8 cellular contexts compared by ENCODE assay signal in the genomic region with DNA sequence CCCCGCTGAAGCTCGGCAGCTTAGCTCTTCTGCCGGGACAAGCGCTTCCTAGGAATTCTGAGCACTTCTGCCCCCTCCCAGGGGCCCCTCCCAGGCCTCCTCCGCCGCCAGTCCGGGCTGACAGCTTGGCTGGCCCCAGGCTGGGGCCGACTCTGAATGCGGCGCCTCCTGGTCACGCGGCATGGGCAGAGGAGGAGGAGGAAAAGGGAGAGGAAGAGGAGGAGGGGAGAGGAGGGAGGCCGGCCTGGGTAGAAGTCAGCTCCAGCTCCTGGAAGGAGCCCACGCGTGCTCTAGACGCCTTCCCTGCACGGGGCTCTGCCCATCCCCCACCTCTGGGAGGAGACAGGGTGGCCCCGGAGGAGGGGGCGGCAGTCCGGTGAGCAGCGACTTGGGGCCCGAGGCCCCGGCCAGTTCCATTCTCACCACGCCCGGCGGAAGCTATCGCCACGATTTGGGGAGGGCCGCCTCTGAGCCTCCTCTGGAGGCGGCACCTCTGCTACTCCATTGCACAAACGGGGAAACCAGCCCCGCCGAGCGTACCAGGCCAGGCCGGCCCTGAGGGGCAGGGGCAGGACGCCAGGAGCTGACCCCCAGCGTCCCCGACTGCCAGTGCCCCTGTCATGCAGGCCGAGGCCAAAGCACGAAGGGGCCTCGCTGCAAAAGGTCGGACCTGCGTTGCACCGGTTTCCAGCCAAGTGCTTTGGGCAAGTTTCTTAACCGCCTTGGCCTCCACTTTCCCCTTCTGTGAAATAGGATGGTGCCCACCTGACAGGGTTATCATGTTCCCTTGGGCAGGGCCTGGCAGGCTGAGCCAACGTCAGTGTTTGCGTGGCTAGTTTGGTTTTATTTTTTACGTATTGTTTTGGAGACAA. TPM values are rescaled to one million over a fixed set of nuclear protein-coding genes. Genes with fewer than 3 reads are reported as not detected.
A peak's percentile ranks its signal among the peaks of the same experiment; 100 is the strongest.
DNase-seq lines count a peak whose midpoint lies in the region; ATAC-seq and TF ChIP-seq lines count a peak whose summit lies in the region.

No MANE protein-coding gene starts in this region.

- DNase-seq in T-helper 2 cell treated with Interferon-gamma antibody and Interleukin-4, amounts not matched to agents 5 μg/mL and 100 μg/mL, for 36 hours (ENCODE audit: low spot score) = no peak
- DNase-seq in T-helper 2 cell (no peak), left ventricle myocardium superior (peak; percentile 61), sigmoid colon (peak; percentile 67), NCI-H2029 treated with DMSO at 0.1 percent for 48 hours (lab: John Stamatoyannopoulos, UW) (no peak), NCI-H1930 (lab: John Stamatoyannopoulos, UW) (no peak)
- DNase-seq in activated T-cell treated with anti-CD3 and anti-CD28 coated beads, Interleukin-2, amount 50 U/mL, for 4 hours = no peak

- intact Hi-C loops in left ventricle myocardium superior (cut with micrococcal nuclease) (no loop called here), sigmoid colon (cut with DNase I) (loop anchor here (2.0 to 10.0 kb wide), 2 partner anchors 99 to 239 kb away; partner anchors contain the start of genes POP4 and URI1)

- no peak for TF ChIP-seq EP300 in sigmoid colon (IDR thresholded peaks at IDR 0.05)

- H3K9me3 Mint-ChIP-seq in T-helper 2 cell treated with Interferon-gamma antibody and Interleukin-4, amounts not matched to agents 5 μg/mL and 100 μg/mL, for 36 hours = no peaks in the 10 kb centered on the region
- no peaks in the 10 kb centered on the region for H3K9me3 Mint-ChIP-seq in activated T-cell treated with anti-CD3 and anti-CD28 coated beads, Interleukin-2, amount 50 U/mL, for 4 hours

- H3K36me3 Mint-ChIP-seq in T-helper 2 cell treated with Interferon-gamma antibody and Interleukin-4, amounts not matched to agents 5 μg/mL and 100 μg/mL, for 36 hours (ENCODE audit: low read depth) = no peaks in the 10 kb centered on the region
- no peaks in the 10 kb centered on the region for H3K36me3 Mint-ChIP-seq in activated T-cell treated with anti-CD3 and anti-CD28 coated beads, Interleukin-2, amount 50 U/mL, for 4 hours (ENCODE audit: insufficient read depth)

- H3K4me3 Mint-ChIP-seq in T-helper 2 cell treated with Interferon-gamma antibody and Interleukin-4, amounts not matched to agents 5 μg/mL and 100 μg/mL, for 36 hours = peak overlapping the region; percentile 76
- H3K4me3 Mint-ChIP-seq in activated T-cell treated with anti-CD3 and anti-CD28 coated beads, Interleukin-2, amount 50 U/mL, for 4 hours = peak overlapping the region; percentile 77

- no peaks in the 10 kb centered on the region for H3K9me3 ChIP-seq in sigmoid colon

- no peak for ATAC-seq in activated T-cell treated with anti-CD3 and anti-CD28 coated beads, Interleukin-2, amount 50 U/mL, for 4 hours
- ATAC-seq in left ventricle myocardium superior = no peak
- no peak for ATAC-seq in GM19035 (IDR thresholded peaks at IDR 0.05; ENCODE audit: unreplicated experiment)

- H3K27me3 ChIP-seq in sigmoid colon = no peaks in the 10 kb centered on the region

- TF ChIP-seq POLR2A in sigmoid colon (IDR thresholded peaks at IDR 0.05) = no peak

- peak overlapping the region; percentile 20 to 93 (median 90) for H3K27ac ChIP-seq in sigmoid colon

- 4 to 8% methylated on average over 48 of the region's 48 CpGs for WGBS in sigmoid colon, 2 donors

- no peaks in the 10 kb centered on the region for H3K36me3 ChIP-seq in sigmoid colon

- no peak overlapping the region for H3K27ac Mint-ChIP-seq in T-helper 2 cell treated with Interferon-gamma antibody and Interleukin-4, amounts not matched to agents 5 μg/mL and 100 μg/mL, for 36 hours

- H3K4me1 ChIP-seq in sigmoid colon = peaks cover 0 to 25% (median 23%) of the 10 kb centered on the region in 4 donors

- peaks cover 2% of the 10 kb centered on the region for H3K27me3 Mint-ChIP-seq in T-helper 2 cell treated with Interferon-gamma antibody and Interleukin-4, amounts not matched to agents 5 μg/mL and 100 μg/mL, for 36 hours (ENCODE audit: low read depth)
- peaks cover 3% of the 10 kb centered on the region for H3K27me3 Mint-ChIP-seq in activated T-cell treated with anti-CD3 and anti-CD28 coated beads, Interleukin-2, amount 50 U/mL, for 4 hours (ENCODE audit: low read depth)

- peak overlapping the region; percentile 43 to 86 (median 74) for H3K4me3 ChIP-seq in sigmoid colon

- TF ChIP-seq CTCF in sigmoid colon (IDR thresholded peaks at IDR 0.05) = no peak

- peaks cover 13% of the 10 kb centered on the region for H3K4me1 Mint-ChIP-seq in T-helper 2 cell treated with Interferon-gamma antibody and Interleukin-4, amounts not matched to agents 5 μg/mL and 100 μg/mL, for 36 hours (ENCODE audit: low read depth)
- H3K4me1 Mint-ChIP-seq in activated T-cell treated with anti-CD3 and anti-CD28 coated beads, Interleukin-2, amount 50 U/mL, for 4 hours (ENCODE audit: low read depth) = peaks cover 11% of the 10 kb centered on the region

RNA-seq across cellular contexts. Expression of gene CCNE1, which starts 31.6 kb away (rescaled TPM):
- total RNA-seq in activated T-cell treated with anti-CD3 and anti-CD28 coated beads, Interleukin-2, amount 50 U/mL, for 4 hours = 10 to 100 TPM; 17.4 to 30.2 (median 26.7) TPM
- total RNA-seq in left ventricle myocardium superior (3.3 TPM), sigmoid colon (10 to 100 TPM in 1 of 4 donors, 1 to 10 TPM in 3; 2.3 to 13.8 (median 3.6) TPM)
- 1 to 10 TPM; 2.4 to 7.9 (median 4.4) TPM for polyA plus RNA-seq in sigmoid colon

Comparison
In these comparisons a context has a peak if more than half of its experiments do, and no peak if none do; other contexts are left out.
1. DNase-seq: peak in left ventricle myocardium superior (single experiment) and sigmoid colon (single experiment); none in T-helper 2 cell treated with Interferon-gamma antibody and Interleukin-4, amounts not matched to agents 5 μg/mL and 100 μg/mL, for 36 hours (single experiment), T-helper 2 cell (0 of 5), activated T-cell treated with anti-CD3 and anti-CD28 coated beads, Interleukin-2, amount 50 U/mL, for 4 hours (single experiment), NCI-H2029 treated with DMSO at 0.1 percent for 48 hours (single experiment) and NCI-H1930 (0 of 2).